1 cellular context compared by ENCODE assay signal in the genomic region with DNA sequence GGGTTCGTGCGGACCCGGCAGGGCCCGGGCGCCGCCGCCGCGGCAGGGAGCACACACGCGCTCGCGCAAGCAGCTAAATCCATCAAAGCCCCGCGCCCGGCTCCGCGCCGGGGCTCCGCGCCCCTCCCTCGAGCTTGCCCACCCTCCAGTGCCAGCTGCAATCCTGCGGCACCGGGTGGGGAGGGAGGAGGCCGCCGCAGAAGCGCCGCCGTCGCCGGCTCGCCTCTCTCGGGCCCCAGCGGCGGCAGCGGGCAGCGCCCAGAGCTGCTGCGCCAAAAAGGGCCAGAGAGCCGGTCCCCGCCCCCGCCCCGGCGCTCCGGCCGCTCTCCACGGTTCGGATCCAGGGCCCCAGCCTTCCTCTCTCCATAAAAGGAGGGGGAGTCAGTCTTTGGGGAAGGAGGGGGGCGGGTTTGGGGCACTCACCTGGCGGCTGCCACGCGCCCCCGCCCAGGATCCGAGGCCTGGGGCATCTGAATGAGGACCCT.
A peak's percentile ranks its signal among the peaks of the same experiment; 100 is the strongest.
TF ChIP-seq lines count a peak whose summit lies in the region.

No MANE protein-coding gene starts in this region.

TF ChIP-seq in HEK293, 187 proteins besides CTCF, POLR2A, EP300 and RAD21 (continued from another document and continues in another):
- TF ChIP-seq GLIS2 (tag by site-specific recombination; IDR thresholded peaks at IDR 0.05) (no peak), ZNF24 (tag by site-specific recombination; IDR thresholded peaks at IDR 0.05) (no peak), ZNF146 (tag by site-specific recombination; IDR thresholded peaks at IDR 0.05) (no peak), KLF9 (tag by site-specific recombination; IDR thresholded peaks at IDR 0.05; ENCODE audit: low read depth) (0 out of 2 replicates have a peak, but pooled peaks have one; percentile 14), ZNF157 (tag by site-specific recombination; IDR thresholded peaks at IDR 0.05) (no peak), FEZF1 (tag by site-specific recombination; IDR thresholded peaks at IDR 0.05) (no peak), GLI2 (tag by site-specific recombination; IDR thresholded peaks at IDR 0.05; ENCODE audit: borderline replicate concordance, low read depth) (no peak), ZNF366 (tag by site-specific recombination; conservative IDR thresholded peaks at IDR 0.05) (no peak), ZNF416 (tag by site-specific recombination; IDR thresholded peaks at IDR 0.05) (no peak), ZNF677 (tag by site-specific recombination; IDR thresholded peaks at IDR 0.05) (no peak), ZNF394 (tag by site-specific recombination; IDR thresholded peaks at IDR 0.05; ENCODE audit: borderline replicate concordance) (no peak), GLIS1 (tag by site-specific recombination; IDR thresholded peaks at IDR 0.05) (no peak), ZNF561 (tag by site-specific recombination; IDR thresholded peaks at IDR 0.05; ENCODE audit: borderline replicate concordance) (peak; percentile 79), ZNF202 (tag by site-specific recombination; IDR thresholded peaks at IDR 0.05; ENCODE audit: borderline replicate concordance) (no peak), ZNF423 (tag by site-specific recombination; IDR thresholded peaks at IDR 0.05) (no peak), ZNF37A (tag by site-specific recombination; IDR thresholded peaks at IDR 0.05) (no peak), ZBTB20 (tag by site-specific recombination; IDR thresholded peaks at IDR 0.05) (peak; percentile 55; the same call in 1 of the 2 replicates), ZNF776 (tag by site-specific recombination; IDR thresholded peaks at IDR 0.05; ENCODE audit: borderline replicate concordance) (no peak), ZFP41 (tag by site-specific recombination; IDR thresholded peaks at IDR 0.05; ENCODE audit: borderline replicate concordance) (no peak), ZNF426 (tag by site-specific recombination; IDR thresholded peaks at IDR 0.05) (no peak), ZNF350 (tag by site-specific recombination; IDR thresholded peaks at IDR 0.05) (no peak), ZNF624 (tag by site-specific recombination; IDR thresholded peaks at IDR 0.05) (no peak), ZIC2 (tag by site-specific recombination; IDR thresholded peaks at IDR 0.05) (peak; percentile 22), ZFHX2 (tag by site-specific recombination; conservative IDR thresholded peaks at IDR 0.05) (no peak), KLF1 (tag by site-specific recombination; IDR thresholded peaks at IDR 0.05) (no peak), ZNF473 (tag by site-specific recombination; IDR thresholded peaks at IDR 0.05) (no peak), ZNF701 (tag by site-specific recombination; IDR thresholded peaks at IDR 0.05) (no peak), ZNF324 (tag by site-specific recombination; IDR thresholded peaks at IDR 0.05) (no peak), ZNF548 (tag by site-specific recombination; IDR thresholded peaks at IDR 0.05) (no peak), ZBTB8A (tag by site-specific recombination; IDR thresholded peaks at IDR 0.05) (peak; percentile 80), KLF10 (tag by site-specific recombination; IDR thresholded peaks at IDR 0.05) (peak; percentile 80), ZXDB (tag by site-specific recombination; IDR thresholded peaks at IDR 0.05) (no peak), ZNF184 (tag by site-specific recombination; IDR thresholded peaks at IDR 0.05) (no peak), ZNF311 (tag by site-specific recombination; IDR thresholded peaks at IDR 0.05; ENCODE audit: borderline replicate concordance) (no peak)
- TF ChIP-seq, protein P1, sequence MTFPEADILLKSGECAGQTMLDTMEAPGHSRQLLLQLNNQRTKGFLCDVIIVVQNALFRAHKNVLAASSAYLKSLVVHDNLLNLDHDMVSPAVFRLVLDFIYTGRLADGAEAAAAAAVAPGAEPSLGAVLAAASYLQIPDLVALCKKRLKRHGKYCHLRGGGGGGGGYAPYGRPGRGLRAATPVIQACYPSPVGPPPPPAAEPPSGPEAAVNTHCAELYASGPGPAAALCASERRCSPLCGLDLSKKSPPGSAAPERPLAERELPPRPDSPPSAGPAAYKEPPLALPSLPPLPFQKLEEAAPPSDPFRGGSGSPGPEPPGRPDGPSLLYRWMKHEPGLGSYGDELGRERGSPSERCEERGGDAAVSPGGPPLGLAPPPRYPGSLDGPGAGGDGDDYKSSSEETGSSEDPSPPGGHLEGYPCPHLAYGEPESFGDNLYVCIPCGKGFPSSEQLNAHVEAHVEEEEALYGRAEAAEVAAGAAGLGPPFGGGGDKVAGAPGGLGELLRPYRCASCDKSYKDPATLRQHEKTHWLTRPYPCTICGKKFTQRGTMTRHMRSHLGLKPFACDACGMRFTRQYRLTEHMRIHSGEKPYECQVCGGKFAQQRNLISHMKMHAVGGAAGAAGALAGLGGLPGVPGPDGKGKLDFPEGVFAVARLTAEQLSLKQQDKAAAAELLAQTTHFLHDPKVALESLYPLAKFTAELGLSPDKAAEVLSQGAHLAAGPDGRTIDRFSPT (tag by site-specific recombination; IDR thresholded peaks at IDR 0.05): no peak
- TF ChIP-seq, protein P2, sequence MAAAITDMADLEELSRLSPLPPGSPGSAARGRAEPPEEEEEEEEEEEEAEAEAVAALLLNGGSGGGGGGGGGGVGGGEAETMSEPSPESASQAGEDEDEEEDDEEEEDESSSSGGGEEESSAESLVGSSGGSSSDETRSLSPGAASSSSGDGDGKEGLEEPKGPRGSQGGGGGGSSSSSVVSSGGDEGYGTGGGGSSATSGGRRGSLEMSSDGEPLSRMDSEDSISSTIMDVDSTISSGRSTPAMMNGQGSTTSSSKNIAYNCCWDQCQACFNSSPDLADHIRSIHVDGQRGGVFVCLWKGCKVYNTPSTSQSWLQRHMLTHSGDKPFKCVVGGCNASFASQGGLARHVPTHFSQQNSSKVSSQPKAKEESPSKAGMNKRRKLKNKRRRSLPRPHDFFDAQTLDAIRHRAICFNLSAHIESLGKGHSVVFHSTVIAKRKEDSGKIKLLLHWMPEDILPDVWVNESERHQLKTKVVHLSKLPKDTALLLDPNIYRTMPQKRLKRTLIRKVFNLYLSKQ (tag by site-specific recombination; IDR thresholded peaks at IDR 0.05; ENCODE audit: borderline replicate concordance): no peak
- TF ChIP-seq, protein P3, sequence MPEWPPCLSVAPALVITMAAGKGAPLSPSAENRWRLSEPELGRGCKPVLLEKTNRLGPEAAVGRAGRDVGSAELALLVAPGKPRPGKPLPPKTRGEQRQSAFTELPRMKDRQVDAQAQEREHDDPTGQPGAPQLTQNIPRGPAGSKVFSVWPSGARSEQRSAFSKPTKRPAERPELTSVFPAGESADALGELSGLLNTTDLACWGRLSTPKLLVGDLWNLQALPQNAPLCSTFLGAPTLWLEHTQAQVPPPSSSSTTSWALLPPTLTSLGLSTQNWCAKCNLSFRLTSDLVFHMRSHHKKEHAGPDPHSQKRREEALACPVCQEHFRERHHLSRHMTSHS (tag by site-specific recombination; IDR thresholded peaks at IDR 0.05): no peak
- TF ChIP-seq, protein P4, sequence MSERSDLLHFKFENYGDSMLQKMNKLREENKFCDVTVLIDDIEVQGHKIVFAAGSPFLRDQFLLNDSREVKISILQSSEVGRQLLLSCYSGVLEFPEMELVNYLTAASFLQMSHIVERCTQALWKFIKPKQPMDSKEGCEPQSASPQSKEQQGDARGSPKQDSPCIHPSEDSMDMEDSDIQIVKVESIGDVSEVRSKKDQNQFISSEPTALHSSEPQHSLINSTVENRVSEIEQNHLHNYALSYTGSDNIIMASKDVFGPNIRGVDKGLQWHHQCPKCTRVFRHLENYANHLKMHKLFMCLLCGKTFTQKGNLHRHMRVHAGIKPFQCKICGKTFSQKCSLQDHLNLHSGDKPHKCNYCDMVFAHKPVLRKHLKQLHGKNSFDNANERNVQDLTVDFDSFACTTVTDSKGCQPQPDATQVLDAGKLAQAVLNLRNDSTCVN (tag by site-specific recombination; optimal IDR thresholded peaks at IDR 0.05): peak; percentile 34
- TF ChIP-seq, protein P5, sequence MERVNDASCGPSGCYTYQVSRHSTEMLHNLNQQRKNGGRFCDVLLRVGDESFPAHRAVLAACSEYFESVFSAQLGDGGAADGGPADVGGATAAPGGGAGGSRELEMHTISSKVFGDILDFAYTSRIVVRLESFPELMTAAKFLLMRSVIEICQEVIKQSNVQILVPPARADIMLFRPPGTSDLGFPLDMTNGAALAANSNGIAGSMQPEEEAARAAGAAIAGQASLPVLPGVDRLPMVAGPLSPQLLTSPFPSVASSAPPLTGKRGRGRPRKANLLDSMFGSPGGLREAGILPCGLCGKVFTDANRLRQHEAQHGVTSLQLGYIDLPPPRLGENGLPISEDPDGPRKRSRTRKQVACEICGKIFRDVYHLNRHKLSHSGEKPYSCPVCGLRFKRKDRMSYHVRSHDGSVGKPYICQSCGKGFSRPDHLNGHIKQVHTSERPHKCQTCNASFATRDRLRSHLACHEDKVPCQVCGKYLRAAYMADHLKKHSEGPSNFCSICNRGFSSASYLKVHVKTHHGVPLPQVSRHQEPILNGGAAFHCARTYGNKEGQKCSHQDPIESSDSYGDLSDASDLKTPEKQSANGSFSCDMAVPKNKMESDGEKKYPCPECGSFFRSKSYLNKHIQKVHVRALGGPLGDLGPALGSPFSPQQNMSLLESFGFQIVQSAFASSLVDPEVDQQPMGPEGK (tag by site-specific recombination; IDR thresholded peaks at IDR 0.05): peak; percentile 24; the same call in 1 of the 2 replicates
- TF ChIP-seq, protein P6, sequence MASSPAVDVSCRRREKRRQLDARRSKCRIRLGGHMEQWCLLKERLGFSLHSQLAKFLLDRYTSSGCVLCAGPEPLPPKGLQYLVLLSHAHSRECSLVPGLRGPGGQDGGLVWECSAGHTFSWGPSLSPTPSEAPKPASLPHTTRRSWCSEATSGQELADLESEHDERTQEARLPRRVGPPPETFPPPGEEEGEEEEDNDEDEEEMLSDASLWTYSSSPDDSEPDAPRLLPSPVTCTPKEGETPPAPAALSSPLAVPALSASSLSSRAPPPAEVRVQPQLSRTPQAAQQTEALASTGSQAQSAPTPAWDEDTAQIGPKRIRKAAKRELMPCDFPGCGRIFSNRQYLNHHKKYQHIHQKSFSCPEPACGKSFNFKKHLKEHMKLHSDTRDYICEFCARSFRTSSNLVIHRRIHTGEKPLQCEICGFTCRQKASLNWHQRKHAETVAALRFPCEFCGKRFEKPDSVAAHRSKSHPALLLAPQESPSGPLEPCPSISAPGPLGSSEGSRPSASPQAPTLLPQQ (tag by site-specific recombination; IDR thresholded peaks at IDR 0.05): peak; percentile 41; the same call in 1 of the 2 replicates
- TF ChIP-seq, protein P7, sequence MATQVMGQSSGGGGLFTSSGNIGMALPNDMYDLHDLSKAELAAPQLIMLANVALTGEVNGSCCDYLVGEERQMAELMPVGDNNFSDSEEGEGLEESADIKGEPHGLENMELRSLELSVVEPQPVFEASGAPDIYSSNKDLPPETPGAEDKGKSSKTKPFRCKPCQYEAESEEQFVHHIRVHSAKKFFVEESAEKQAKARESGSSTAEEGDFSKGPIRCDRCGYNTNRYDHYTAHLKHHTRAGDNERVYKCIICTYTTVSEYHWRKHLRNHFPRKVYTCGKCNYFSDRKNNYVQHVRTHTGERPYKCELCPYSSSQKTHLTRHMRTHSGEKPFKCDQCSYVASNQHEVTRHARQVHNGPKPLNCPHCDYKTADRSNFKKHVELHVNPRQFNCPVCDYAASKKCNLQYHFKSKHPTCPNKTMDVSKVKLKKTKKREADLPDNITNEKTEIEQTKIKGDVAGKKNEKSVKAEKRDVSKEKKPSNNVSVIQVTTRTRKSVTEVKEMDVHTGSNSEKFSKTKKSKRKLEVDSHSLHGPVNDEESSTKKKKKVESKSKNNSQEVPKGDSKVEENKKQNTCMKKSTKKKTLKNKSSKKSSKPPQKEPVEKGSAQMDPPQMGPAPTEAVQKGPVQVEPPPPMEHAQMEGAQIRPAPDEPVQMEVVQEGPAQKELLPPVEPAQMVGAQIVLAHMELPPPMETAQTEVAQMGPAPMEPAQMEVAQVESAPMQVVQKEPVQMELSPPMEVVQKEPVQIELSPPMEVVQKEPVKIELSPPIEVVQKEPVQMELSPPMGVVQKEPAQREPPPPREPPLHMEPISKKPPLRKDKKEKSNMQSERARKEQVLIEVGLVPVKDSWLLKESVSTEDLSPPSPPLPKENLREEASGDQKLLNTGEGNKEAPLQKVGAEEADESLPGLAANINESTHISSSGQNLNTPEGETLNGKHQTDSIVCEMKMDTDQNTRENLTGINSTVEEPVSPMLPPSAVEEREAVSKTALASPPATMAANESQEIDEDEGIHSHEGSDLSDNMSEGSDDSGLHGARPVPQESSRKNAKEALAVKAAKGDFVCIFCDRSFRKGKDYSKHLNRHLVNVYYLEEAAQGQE (tag by site-specific recombination; IDR thresholded peaks at IDR 0.05): peak; percentile 57
- TF ChIP-seq, protein P8, sequence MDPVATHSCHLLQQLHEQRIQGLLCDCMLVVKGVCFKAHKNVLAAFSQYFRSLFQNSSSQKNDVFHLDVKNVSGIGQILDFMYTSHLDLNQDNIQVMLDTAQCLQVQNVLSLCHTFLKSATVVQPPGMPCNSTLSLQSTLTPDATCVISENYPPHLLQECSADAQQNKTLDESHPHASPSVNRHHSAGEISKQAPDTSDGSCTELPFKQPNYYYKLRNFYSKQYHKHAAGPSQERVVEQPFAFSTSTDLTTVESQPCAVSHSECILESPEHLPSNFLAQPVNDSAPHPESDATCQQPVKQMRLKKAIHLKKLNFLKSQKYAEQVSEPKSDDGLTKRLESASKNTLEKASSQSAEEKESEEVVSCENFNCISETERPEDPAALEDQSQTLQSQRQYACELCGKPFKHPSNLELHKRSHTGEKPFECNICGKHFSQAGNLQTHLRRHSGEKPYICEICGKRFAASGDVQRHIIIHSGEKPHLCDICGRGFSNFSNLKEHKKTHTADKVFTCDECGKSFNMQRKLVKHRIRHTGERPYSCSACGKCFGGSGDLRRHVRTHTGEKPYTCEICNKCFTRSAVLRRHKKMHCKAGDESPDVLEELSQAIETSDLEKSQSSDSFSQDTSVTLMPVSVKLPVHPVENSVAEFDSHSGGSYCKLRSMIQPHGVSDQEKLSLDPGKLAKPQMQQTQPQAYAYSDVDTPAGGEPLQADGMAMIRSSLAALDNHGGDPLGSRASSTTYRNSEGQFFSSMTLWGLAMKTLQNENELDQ (tag by site-specific recombination; IDR thresholded peaks at IDR 0.05; ENCODE audit: low read depth): no peak
- TF ChIP-seq, protein P9, sequence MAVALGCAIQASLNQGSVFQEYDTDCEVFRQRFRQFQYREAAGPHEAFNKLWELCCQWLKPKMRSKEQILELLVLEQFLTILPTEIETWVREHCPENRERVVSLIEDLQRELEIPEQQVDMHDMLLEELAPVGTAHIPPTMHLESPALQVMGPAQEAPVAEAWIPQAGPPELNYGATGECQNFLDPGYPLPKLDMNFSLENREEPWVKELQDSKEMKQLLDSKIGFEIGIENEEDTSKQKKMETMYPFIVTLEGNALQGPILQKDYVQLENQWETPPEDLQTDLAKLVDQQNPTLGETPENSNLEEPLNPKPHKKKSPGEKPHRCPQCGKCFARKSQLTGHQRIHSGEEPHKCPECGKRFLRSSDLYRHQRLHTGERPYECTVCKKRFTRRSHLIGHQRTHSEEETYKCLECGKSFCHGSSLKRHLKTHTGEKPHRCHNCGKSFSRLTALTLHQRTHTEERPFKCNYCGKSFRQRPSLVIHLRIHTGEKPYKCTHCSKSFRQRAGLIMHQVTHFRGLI (tag by site-specific recombination; IDR thresholded peaks at IDR 0.05): no peak
- TF ChIP-seq, protein P10, sequence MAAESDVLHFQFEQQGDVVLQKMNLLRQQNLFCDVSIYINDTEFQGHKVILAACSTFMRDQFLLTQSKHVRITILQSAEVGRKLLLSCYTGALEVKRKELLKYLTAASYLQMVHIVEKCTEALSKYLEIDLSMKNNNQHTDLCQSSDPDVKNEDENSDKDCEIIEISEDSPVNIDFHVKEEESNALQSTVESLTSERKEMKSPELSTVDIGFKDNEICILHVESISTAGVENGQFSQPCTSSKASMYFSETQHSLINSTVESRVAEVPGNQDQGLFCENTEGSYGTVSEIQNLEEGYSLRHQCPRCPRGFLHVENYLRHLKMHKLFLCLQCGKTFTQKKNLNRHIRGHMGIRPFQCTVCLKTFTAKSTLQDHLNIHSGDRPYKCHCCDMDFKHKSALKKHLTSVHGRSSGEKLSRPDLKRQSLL (tag by site-specific recombination; IDR thresholded peaks at IDR 0.05): no peak
